Comparison of ENCODE assay signal across 8 cellular contexts in the genomic region with DNA sequence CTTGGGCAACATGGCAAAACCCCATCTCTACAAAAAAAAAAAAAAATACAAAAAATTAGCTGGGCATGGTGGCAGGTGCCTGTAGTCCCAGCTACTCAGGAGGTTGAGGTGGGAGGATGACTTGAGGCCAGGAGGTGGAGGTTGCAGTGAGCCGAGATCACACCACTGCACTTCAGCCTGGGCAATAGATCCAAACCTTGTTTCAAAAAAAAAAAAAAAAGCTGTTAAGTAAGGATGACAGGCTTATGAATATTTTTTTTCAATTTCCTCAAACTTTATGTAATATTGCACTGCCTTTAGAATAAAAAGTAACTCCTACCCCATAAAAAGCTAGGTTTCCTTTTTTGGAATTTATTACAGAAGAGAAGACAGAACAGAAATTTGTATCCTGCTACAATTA. TPM values are rescaled to one million over a fixed set of nuclear protein-coding genes. Genes with fewer than 3 reads are reported as not detected.
DNase-seq lines count a peak whose midpoint lies in the region; ATAC-seq, FAIRE-seq and TF ChIP-seq lines count a peak whose summit lies in the region.
"Not testable (repeated sequence)": the region's sequence is repeated elsewhere in the genome, so short reads cannot be mapped to it uniquely, and the experiment has no call there.

No MANE protein-coding gene starts in this region.

- not testable (repeated sequence) for H4K20me1 ChIP-seq in OCI-LY7 (ENCODE audit: insufficient read depth, low read length)

- H3K4me1 Mint-ChIP-seq in Calu3 (ENCODE audit: low read depth, unreplicated experiment) = peaks cover 26% of the 10 kb centered on the region

- H3K4me2 ChIP-seq in OCI-LY7 (ENCODE audit: low read length) = peak overlapping the region; percentile 54
- H3K4me2 ChIP-seq in neuronal stem cell (ENCODE audit: insufficient read depth, low read length, poor library complexity, severe bottlenecking) = not testable (repeated sequence)

- not testable (repeated sequence) for H2AK5ac ChIP-seq in neuronal stem cell (ENCODE audit: low read depth, low read length)

- H3K79me2 ChIP-seq in OCI-LY7 (ENCODE audit: insufficient read depth, low read depth, low read length) = not testable (repeated sequence)

- H2BK12ac ChIP-seq in neuronal stem cell (ENCODE audit: low read length) = not testable (repeated sequence)

- H3K36me3 ChIP-seq in OCI-LY7 (ENCODE audit: insufficient read depth, low read length); adrenal gland (replicated peaks in 1 of 2); duodenal mucosa (ENCODE audit: control insufficient read depth in 1 of 2, insufficient read depth in 2 of 2, low read length in 2 of 2); neuronal stem cell (replicated peaks in 1 of 2; ENCODE audit: control insufficient read depth in 2 of 2, insufficient read depth in 2 of 2, low read length in 2 of 2); small intestine (ENCODE audit: control insufficient read depth in 2 of 2, insufficient read depth in 2 of 2, low read length in 2 of 2); upper lobe of right lung: not testable (repeated sequence)

- H3K4me3 ChIP-seq in OCI-LY7 (ENCODE audit: low read depth, low read length, poor library complexity, severe bottlenecking); duodenal mucosa (ENCODE audit: low read depth in 1 of 2, low read length in 2 of 2); neuronal stem cell (ENCODE audit: low read length in 2 of 2); small intestine (ENCODE audit: low read depth in 1 of 2, low read length in 2 of 2): not testable (repeated sequence)
- peak overlapping the region in 1 of 4 donors; percentile 27 for H3K4me3 ChIP-seq in adrenal gland
- H3K4me3 ChIP-seq in upper lobe of right lung = peak overlapping the region; percentile 15

- FAIRE-seq in small intestine (lab: Jason Lieb, UNC) = not testable (repeated sequence)

- TF ChIP-seq POLR2A in adrenal gland (IDR thresholded peaks at IDR 0.05) = not testable (repeated sequence)

- peak overlapping the region; percentile 54 for H3K27ac Mint-ChIP-seq in Calu3 (ENCODE audit: unreplicated experiment)

- not testable (repeated sequence) for H3K27ac ChIP-seq in OCI-LY7 (ENCODE audit: low read depth, low read length, poor library complexity, severe bottlenecking); duodenal mucosa (ENCODE audit: low read depth, low read length); neuronal stem cell (replicated peaks; ENCODE audit: low read length)
- H3K27ac ChIP-seq in adrenal gland (peak overlapping the region; percentile 82 to 89 (median 86)), small intestine (ENCODE audit: low read depth in 1 of 2, low read length in 1 of 2) (peak overlapping the region; percentile 20 to 52), upper lobe of right lung (peak overlapping the region; percentile 78)

- H3K4ac ChIP-seq in neuronal stem cell (ENCODE audit: low read length) = not testable (repeated sequence)

- H3K4me1 ChIP-seq in OCI-LY7 (ENCODE audit: insufficient read depth, low read length, poor library complexity, severe bottlenecking) (peaks cover 31% of the 10 kb centered on the region), adrenal gland (replicated peaks in 1 of 2) (peaks cover 43 to 58% of the 10 kb centered on the region in 2 donors), duodenal mucosa (ENCODE audit: control insufficient read depth in 1 of 2, insufficient read depth in 2 of 2, low read length in 2 of 2) (peaks cover 12 to 23% of the 10 kb centered on the region in 2 donors), upper lobe of right lung (peaks cover 56% of the 10 kb centered on the region)
- not testable (repeated sequence) for H3K4me1 ChIP-seq in neuronal stem cell (ENCODE audit: control insufficient read depth in 2 of 2, insufficient read depth in 1 of 2, low read depth in 1 of 2, low read length in 2 of 2); small intestine (ENCODE audit: control insufficient read depth in 2 of 2, insufficient read depth in 1 of 2, low read depth in 1 of 2, low read length in 1 of 2)

- H3K14ac ChIP-seq in neuronal stem cell (ENCODE audit: low read length) = not testable (repeated sequence)

- H2BK15ac ChIP-seq in neuronal stem cell (ENCODE audit: low read length) = not testable (repeated sequence)

- not testable (repeated sequence) for H3K9me3 ChIP-seq in OCI-LY7 (ENCODE audit: low read length); adrenal gland (replicated peaks in 1 of 3); duodenal mucosa (ENCODE audit: control insufficient read depth in 1 of 2, low read length in 2 of 2); neuronal stem cell (replicated peaks in 1 of 2; ENCODE audit: control insufficient read depth in 2 of 2, insufficient read depth in 1 of 2, low read depth in 1 of 2, low read length in 2 of 2); small intestine (ENCODE audit: control insufficient read depth, low read depth); upper lobe of right lung

- BruUV-seq in Calu3 (replicated peaks; lab: Mats Ljungman, UMichigan); OCI-LY7 (replicated peaks; lab: Mats Ljungman, UMichigan): not testable (repeated sequence)

- CTCF ChIA-PET in Calu3 (lab: Charles Lee) (interaction anchor here (0.6 to 2.3 kb wide), 17 partner anchors 8 to 245 kb away, joined by 3 to 14 read pairs (median 4); no protein-coding TSS in a partner anchor), OCI-LY7 (lab: Charles Lee; ENCODE audit: unreplicated experiment) (interaction anchor here (0.6 kb wide), 4 partner anchors 12 to 67 kb away, joined by 3 read pairs; no protein-coding TSS in a partner anchor)

- peak overlapping the region; percentile 16 to 69 for H3K9ac ChIP-seq in duodenal mucosa (ENCODE audit: low read depth in 1 of 2, low read length in 2 of 2)
- H3K9ac ChIP-seq in neuronal stem cell (ENCODE audit: low read depth, low read length, poor library complexity) = not testable (repeated sequence)

- H3K4me3 Mint-ChIP-seq in Calu3 (ENCODE audit: low read depth, unreplicated experiment) = not testable (repeated sequence)

- not testable (repeated sequence) for DNase-seq in Calu3; OCI-LY7 (ENCODE audit: low spot score); adrenal gland; left lobe of liver (ENCODE audit: low spot score); neuronal stem cell (ENCODE audit: low spot score); upper lobe of right lung
- peak; percentile 32 for DNase-seq in small intestine

- not testable (repeated sequence) for H3K18ac ChIP-seq in neuronal stem cell (ENCODE audit: low read length)

- H2BK5ac ChIP-seq in neuronal stem cell (ENCODE audit: low read length) = not testable (repeated sequence)

- H3K9me3 Mint-ChIP-seq in Calu3 (ENCODE audit: low read depth, unreplicated experiment) = not testable (repeated sequence)

- not testable (repeated sequence) for H3K27me3 Mint-ChIP-seq in Calu3 (ENCODE audit: unreplicated experiment)

- peak overlapping the region; percentile 90 for H2AFZ ChIP-seq in OCI-LY7 (ENCODE audit: low read length)
- H2AFZ ChIP-seq in neuronal stem cell (ENCODE audit: low read length) = peak overlapping the region; percentile 72

- not testable (repeated sequence) for H3K27me3 ChIP-seq in adrenal gland; duodenal mucosa (ENCODE audit: control insufficient read depth in 1 of 2, insufficient read depth in 2 of 2, low read length in 2 of 2); neuronal stem cell (ENCODE audit: control insufficient read depth in 3 of 3, insufficient read depth in 3 of 3, low read depth in 1 of 3, low read length in 3 of 3); small intestine (ENCODE audit: control insufficient read depth in 2 of 2, insufficient read depth in 2 of 2, low read length in 2 of 2); upper lobe of right lung

- H3K9me2 ChIP-seq in OCI-LY7 (ENCODE audit: insufficient read depth, low read length) = not testable (repeated sequence)

- not testable (repeated sequence) for H4K91ac ChIP-seq in neuronal stem cell (ENCODE audit: low read depth, low read length, poor library complexity)

- not testable (repeated sequence) for H3K23ac ChIP-seq in neuronal stem cell (ENCODE audit: low read depth, low read length, poor library complexity)

- POLR2A ChIA-PET in OCI-LY7 (lab: Charles Lee) = interaction anchor here (0.6 to 3.6 kb wide), 16 partner anchors 9 to 1431 kb away, joined by 3 to 34 read pairs (median 4); partner anchors contain the start of gene COPG1

- H2BK120ac ChIP-seq in neuronal stem cell (ENCODE audit: low read depth, low read length) = not testable (repeated sequence)

- not testable (repeated sequence) for H3K79me1 ChIP-seq in neuronal stem cell (ENCODE audit: low read depth, low read length)

- WGBS in adrenal gland, 4 donors = 0 to 33% (median 8%) methylated on average over 1 of the region's 1 CpG
- WGBS in neuronal stem cell (ENCODE audit: extremely low coverage in 2 of 2, insufficient read length in 2 of 2, insufficient replicate concordance in 1 of 2), 2 donors = no CpG with 5 or more reads among the region's 1 CpG
- WGBS in small intestine, 3 donors = 18 to 47% (median 37%) methylated on average over 1 of the region's 1 CpG

- H4K8ac ChIP-seq in neuronal stem cell (ENCODE audit: low read depth, low read length) = not testable (repeated sequence)

- TF ChIP-seq CTCF in Calu3 (IDR thresholded peaks at IDR 0.05; ENCODE audit: unreplicated experiment); OCI-LY7 (conservative IDR thresholded peaks at IDR 0.05; ENCODE audit: low read length); adrenal gland (IDR thresholded peaks at IDR 0.05); upper lobe of right lung (IDR thresholded peaks at IDR 0.05): not testable (repeated sequence)

- not testable (repeated sequence) for H3K36me3 Mint-ChIP-seq in Calu3 (ENCODE audit: insufficient read depth, unreplicated experiment)

- peak; percentile 9 for ATAC-seq in left lobe of liver
- not testable (repeated sequence) for ATAC-seq in upper lobe of right lung

- intact Hi-C loops in Calu3 (cut with micrococcal nuclease; ENCODE audit: unreplicated experiment); OCI-LY7 (cut with micrococcal nuclease; ENCODE audit: unreplicated experiment); adrenal gland (cut with DNase I); upper lobe of right lung (cut with DNase I): not testable (repeated sequence)

RNA-seq across cellular contexts. Expression of gene COPG1, which starts 25.0 kb away (rescaled TPM):
- 295 and 302 TPM in 2 replicates for total RNA-seq in Calu3 (2022)
- total RNA-seq in OCI-LY7 (2014; rRNA removed; shearing (Covaris generic)) = 91.9 and 135 TPM in 2 replicates
- total RNA-seq in OCI-LY7 (2022) = 174 and 182 TPM in 2 replicates
- 100 to 1,000 TPM; 105 to 318 (median 162) TPM for total RNA-seq in adrenal gland
- polyA plus RNA-seq in adrenal gland = 100 to 1,000 TPM in 2 of 3 donors, 10 to 100 TPM in 1; 84.9 to 182 (median 160) TPM
- total RNA-seq in left lobe of liver = 114 TPM
- polyA plus RNA-seq in neuronal stem cell (2013, experiment 1 of 2) = 32.7 TPM
- polyA plus RNA-seq in neuronal stem cell (2013, experiment 2 of 2) = 33.9 TPM
- 100 to 1,000 TPM; 112 to 141 (median 130) TPM for polyA plus RNA-seq in small intestine
- 149 TPM for total RNA-seq in upper lobe of right lung

RNA-seq across cellular contexts. Expression of gene CNBP, which starts 40.7 kb away (rescaled TPM):
- total RNA-seq in Calu3 (2022) (331 and 355 TPM in 2 replicates), OCI-LY7 (2022) (322 and 324 TPM in 2 replicates), adrenal gland (100 to 1,000 TPM; 336 to 804 (median 488) TPM), left lobe of liver (205 TPM), upper lobe of right lung (314 TPM)
- 336 and 350 TPM in 2 replicates for total RNA-seq in OCI-LY7 (2014; rRNA removed; shearing (Covaris generic))
- polyA plus RNA-seq in adrenal gland (100 to 1,000 TPM; 373 to 465 (median 424) TPM), small intestine (100 to 1,000 TPM; 256 to 424 (median 320) TPM)
- 379 TPM for polyA plus RNA-seq in neuronal stem cell (2013, experiment 1 of 2)
- 385 TPM for polyA plus RNA-seq in neuronal stem cell (2013, experiment 2 of 2)

RNA-seq across cellular contexts. Expression of gene HMCES, which starts 54.3 kb away (rescaled TPM):
- total RNA-seq in Calu3 (2022) = 67.1 and 83.6 TPM in 2 replicates
- total RNA-seq in OCI-LY7 (2014; rRNA removed; shearing (Covaris generic)) = 90.6 and 104 TPM in 2 replicates
- total RNA-seq in OCI-LY7 (2022) = 287 and 320 TPM in 2 replicates
- total RNA-seq in adrenal gland = 10 to 100 TPM; 17.3 to 39.7 (median 25.8) TPM
- polyA plus RNA-seq in adrenal gland = 10 to 100 TPM; 16.0 to 29.4 (median 19.9) TPM
- 19.1 TPM for total RNA-seq in left lobe of liver
- polyA plus RNA-seq in neuronal stem cell (2013, experiment 1 of 2) = 26.8 TPM
- polyA plus RNA-seq in neuronal stem cell (2013, experiment 2 of 2) = 25.4 TPM
- polyA plus RNA-seq in small intestine = 10 to 100 TPM; 28.9 to 35.3 (median 34.9) TPM
- 34.8 TPM for total RNA-seq in upper lobe of right lung
